1 cellular context compared by ENCODE assay signal in the genomic region with DNA sequence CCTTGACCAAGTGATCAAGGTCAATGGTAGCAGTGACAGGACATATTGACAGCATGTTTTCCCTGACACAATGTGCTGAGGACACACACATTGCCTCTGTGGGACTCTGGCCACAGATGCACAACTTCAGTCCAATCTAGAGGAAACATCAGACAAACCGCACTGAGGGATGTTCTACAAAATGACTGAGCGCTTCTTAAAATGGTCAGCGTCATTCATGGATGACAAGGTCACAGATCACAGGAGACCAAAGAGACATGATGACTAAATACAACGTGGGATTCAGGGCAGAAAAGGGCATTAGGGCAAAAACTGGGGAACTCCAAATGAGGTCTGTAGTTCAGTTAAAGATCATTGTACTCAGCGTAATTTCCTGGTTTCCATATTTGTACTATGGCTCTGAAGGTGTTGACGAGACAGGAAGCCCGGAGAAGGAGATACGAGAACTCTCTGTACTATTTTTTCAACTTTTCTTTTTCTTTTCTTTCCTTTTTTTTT.
TF ChIP-seq lines count a peak whose summit lies in the region.

No MANE protein-coding gene starts in this region.

TF ChIP-seq in GM12878, 131 proteins besides CTCF, POLR2A, EP300 and RAD21 (continued from another document and continues in another):
- TF ChIP-seq PRDM15 (CRISPR knock-in tag; IDR thresholded peaks at IDR 0.05) (no peak), IKZF2 (IDR thresholded peaks at IDR 0.05) (peak; percentile 93 to 94), JUNB (IDR thresholded peaks at IDR 0.05) (peak; percentile 72), MEF2A (IDR thresholded peaks at IDR 0.05; ENCODE audit: insufficient read depth, low read depth, low read length) (peak; percentile 74), BACH1 (IDR thresholded peaks at IDR 0.05; ENCODE audit: borderline replicate concordance) (peak; percentile 49; the same call in 1 of the 2 replicates), RELA (IDR thresholded peaks at IDR 0.05; ENCODE audit: borderline replicate concordance, partially characterized antibody) (peak; percentile 82), PBX3 (IDR thresholded peaks at IDR 0.05; ENCODE audit: insufficient replicate concordance, low read depth, low read length) (no peak), CHD1 (IDR thresholded peaks at IDR 0.05; ENCODE audit: low read depth, low read length) (no peak), SREBF1 (IDR thresholded peaks at IDR 0.05; ENCODE audit: low read length) (no peak), SP1 (IDR thresholded peaks at IDR 0.05; ENCODE audit: low read depth, low read length) (peak; percentile 64), POLR2AphosphoS5 (IDR thresholded peaks at IDR 0.05; ENCODE audit: low read length) (peak; percentile 85), CBX5 (IDR thresholded peaks at IDR 0.05; ENCODE audit: low read depth) (0 out of 2 replicates have a peak, but pooled peaks have one; percentile 69), MYB (IDR thresholded peaks at IDR 0.05; ENCODE audit: borderline replicate concordance, low read depth, low read length) (0 out of 2 replicates have a peak, but pooled peaks have one; percentile 50), BHLHE40 (IDR thresholded peaks at IDR 0.05; ENCODE audit: borderline replicate concordance in 1 of 2, low read depth in 2 of 2, low read length in 1 of 2) (peak; percentile 56 to 67; a peak in 3 of 4 replicates), EED (IDR thresholded peaks at IDR 0.05; ENCODE audit: low read depth) (peak; percentile 83), ZNF687 (IDR thresholded peaks at IDR 0.05) (peak; percentile 92), FOXM1 (IDR thresholded peaks at IDR 0.05; ENCODE audit: low read depth, low read length) (peak; percentile 90), RFX5 (IDR thresholded peaks at IDR 0.05; ENCODE audit: low read depth, low read length) (no peak), SREBF2 (IDR thresholded peaks at IDR 0.05; ENCODE audit: low read length) (no peak), SMAD5 (IDR thresholded peaks at IDR 0.05; ENCODE audit: low read depth) (no peak; the same call in 1 of the 2 replicates), CREB1 (IDR thresholded peaks at IDR 0.05; ENCODE audit: low read depth) (peak; percentile 92), TCF7 (IDR thresholded peaks at IDR 0.05; ENCODE audit: borderline replicate concordance) (peak; percentile 90), MTA3 (IDR thresholded peaks at IDR 0.05; ENCODE audit: borderline replicate concordance, low read length) (peak; percentile 80), DPF2 (IDR thresholded peaks at IDR 0.05) (peak; percentile 70), MLLT1 (IDR thresholded peaks at IDR 0.05) (peak; percentile 77; the same call in 1 of the 2 replicates), E2F8 (IDR thresholded peaks at IDR 0.05; ENCODE audit: low read depth, partially characterized antibody) (no peak), ZNF384 (IDR thresholded peaks at IDR 0.05; ENCODE audit: borderline replicate concordance, low read depth, low read length) (peak; percentile 62), CBX3 (IDR thresholded peaks at IDR 0.05; ENCODE audit: borderline replicate concordance, low read depth) (no peak), NBN (IDR thresholded peaks at IDR 0.05) (peak; percentile 75; the same call in 1 of the 2 replicates), E2F4 (IDR thresholded peaks at IDR 0.05; ENCODE audit: low read depth, low read length) (no peak), SRF (IDR thresholded peaks at IDR 0.05; ENCODE audit: low read depth in 2 of 2, low read length in 2 of 2) (peak; percentile 4 to 71; a peak in 2 of 4 replicates), ASH2L (IDR thresholded peaks at IDR 0.05; ENCODE audit: borderline replicate concordance, low read depth) (no peak), BCL11A (IDR thresholded peaks at IDR 0.05; ENCODE audit: low read depth, low read length) (peak; percentile 75)
- TF ChIP-seq, protein P1, sequence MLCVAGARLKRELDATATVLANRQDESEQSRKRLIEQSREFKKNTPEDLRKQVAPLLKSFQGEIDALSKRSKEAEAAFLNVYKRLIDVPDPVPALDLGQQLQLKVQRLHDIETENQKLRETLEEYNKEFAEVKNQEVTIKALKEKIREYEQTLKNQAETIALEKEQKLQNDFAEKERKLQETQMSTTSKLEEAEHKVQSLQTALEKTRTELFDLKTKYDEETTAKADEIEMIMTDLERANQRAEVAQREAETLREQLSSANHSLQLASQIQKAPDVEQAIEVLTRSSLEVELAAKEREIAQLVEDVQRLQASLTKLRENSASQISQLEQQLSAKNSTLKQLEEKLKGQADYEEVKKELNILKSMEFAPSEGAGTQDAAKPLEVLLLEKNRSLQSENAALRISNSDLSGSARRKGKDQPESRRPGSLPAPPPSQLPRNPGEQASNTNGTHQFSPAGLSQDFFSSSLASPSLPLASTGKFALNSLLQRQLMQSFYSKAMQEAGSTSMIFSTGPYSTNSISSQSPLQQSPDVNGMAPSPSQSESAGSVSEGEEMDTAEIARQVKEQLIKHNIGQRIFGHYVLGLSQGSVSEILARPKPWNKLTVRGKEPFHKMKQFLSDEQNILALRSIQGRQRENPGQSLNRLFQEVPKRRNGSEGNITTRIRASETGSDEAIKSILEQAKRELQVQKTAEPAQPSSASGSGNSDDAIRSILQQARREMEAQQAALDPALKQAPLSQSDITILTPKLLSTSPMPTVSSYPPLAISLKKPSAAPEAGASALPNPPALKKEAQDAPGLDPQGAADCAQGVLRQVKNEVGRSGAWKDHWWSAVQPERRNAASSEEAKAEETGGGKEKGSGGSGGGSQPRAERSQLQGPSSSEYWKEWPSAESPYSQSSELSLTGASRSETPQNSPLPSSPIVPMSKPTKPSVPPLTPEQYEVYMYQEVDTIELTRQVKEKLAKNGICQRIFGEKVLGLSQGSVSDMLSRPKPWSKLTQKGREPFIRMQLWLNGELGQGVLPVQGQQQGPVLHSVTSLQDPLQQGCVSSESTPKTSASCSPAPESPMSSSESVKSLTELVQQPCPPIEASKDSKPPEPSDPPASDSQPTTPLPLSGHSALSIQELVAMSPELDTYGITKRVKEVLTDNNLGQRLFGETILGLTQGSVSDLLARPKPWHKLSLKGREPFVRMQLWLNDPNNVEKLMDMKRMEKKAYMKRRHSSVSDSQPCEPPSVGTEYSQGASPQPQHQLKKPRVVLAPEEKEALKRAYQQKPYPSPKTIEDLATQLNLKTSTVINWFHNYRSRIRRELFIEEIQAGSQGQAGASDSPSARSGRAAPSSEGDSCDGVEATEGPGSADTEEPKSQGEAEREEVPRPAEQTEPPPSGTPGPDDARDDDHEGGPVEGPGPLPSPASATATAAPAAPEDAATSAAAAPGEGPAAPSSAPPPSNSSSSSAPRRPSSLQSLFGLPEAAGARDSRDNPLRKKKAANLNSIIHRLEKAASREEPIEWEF (IDR thresholded peaks at IDR 0.05; ENCODE audit: insufficient replicate concordance, low read depth, low read length) = no peak
- TF ChIP-seq, protein P2, sequence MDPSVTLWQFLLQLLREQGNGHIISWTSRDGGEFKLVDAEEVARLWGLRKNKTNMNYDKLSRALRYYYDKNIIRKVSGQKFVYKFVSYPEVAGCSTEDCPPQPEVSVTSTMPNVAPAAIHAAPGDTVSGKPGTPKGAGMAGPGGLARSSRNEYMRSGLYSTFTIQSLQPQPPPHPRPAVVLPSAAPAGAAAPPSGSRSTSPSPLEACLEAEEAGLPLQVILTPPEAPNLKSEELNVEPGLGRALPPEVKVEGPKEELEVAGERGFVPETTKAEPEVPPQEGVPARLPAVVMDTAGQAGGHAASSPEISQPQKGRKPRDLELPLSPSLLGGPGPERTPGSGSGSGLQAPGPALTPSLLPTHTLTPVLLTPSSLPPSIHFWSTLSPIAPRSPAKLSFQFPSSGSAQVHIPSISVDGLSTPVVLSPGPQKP (IDR thresholded peaks at IDR 0.05; ENCODE audit: low read depth, low read length) = no peak
